In genomic region chr1:165114889-165115285, GRCh38 we compare ENCODE assay signal across 16 cellular contexts.
DNase-seq lines count a peak whose midpoint lies in the region; ATAC-seq, FAIRE-seq and TF ChIP-seq lines count a peak whose summit lies in the region.
"Had no signal": no experiment of that assay in that cellular context is flagged by ENCODE, and none has a peak within 500 bp of the region (broad histone marks: within the 10 kb centered on the region; RNA-seq: fewer than 3 reads in every experiment).

No MANE protein-coding gene starts in this region.

- H3K27ac ChIP-seq in HepG2 (ENCODE audit: extremely low read length, insufficient read depth, low read length): no peak overlapping the region
- H3K27ac ChIP-seq in right lobe of liver: no peak overlapping the region
- no peak overlapping the region for H3K27ac ChIP-seq in GM12878 (ENCODE audit: control insufficient read depth, insufficient read depth)
- H3K27ac ChIP-seq in CD4-positive, alpha-beta T cell (ENCODE audit: low read depth, low read length): no peak overlapping the region
- H3K27ac ChIP-seq: 22Rv1, A549, C4-2B, HL-60 had no signal

- H3K9me3 ChIP-seq in HepG2 (ENCODE audit: low read length): no peaks in the 10 kb centered on the region
- H3K9me3 ChIP-seq in right lobe of liver: no peaks in the 10 kb centered on the region
- no peaks in the 10 kb centered on the region for H3K9me3 ChIP-seq in GM12878 (replicated peaks; ENCODE audit: control insufficient read depth, insufficient read depth, low read length)
- H3K9me3 ChIP-seq in CD4-positive, alpha-beta T cell (ENCODE audit: control insufficient read depth, low read length): no peaks in the 10 kb centered on the region
- H3K9me3 ChIP-seq: A549, HAP-1 had no signal

- no peak overlapping the region for H3K9ac ChIP-seq in HepG2 (ENCODE audit: insufficient read depth, low read depth, low read length)
- no peak overlapping the region for H3K9ac ChIP-seq in GM12878 (ENCODE audit: control insufficient read depth, insufficient read depth, low read length)

- TF ChIP-seq POLR2A in HepG2 (IDR thresholded peaks at IDR 0.05; ENCODE audit: insufficient read depth in 1 of 2, low read depth in 2 of 2, low read length in 2 of 2) (no peak), right lobe of liver (IDR thresholded peaks at IDR 0.05) (no peak), GM12878 (IDR thresholded peaks at IDR 0.05; ENCODE audit: low read depth, low read length) (no peak)

- 34% methylated on average over 6 of the region's 6 CpGs for WGBS in HepG2 (ENCODE audit: low lambda C conversion rate)
- 46% methylated on average over 6 of the region's 6 CpGs for WGBS in right lobe of liver (ENCODE audit: insufficient coverage, low coverage, low lambda C conversion rate, missing lambda C conversion rate)
- WGBS in GM12878 (ENCODE audit: insufficient coverage, insufficient replicate concordance, low lambda C conversion rate, missing lambda C conversion rate): 6% methylated on average over 6 of the region's 6 CpGs

- no peak for ATAC-seq in HepG2
- no peak for ATAC-seq in right lobe of liver
- ATAC-seq in GM12878: no peak
- ATAC-seq in stimulated activated naive B cell treated with anti-CD40 and anti-IgM and Interleukin-4, amounts not matched to agents 10 μg/mL and 1 μg/mL and 100 μg/mL, for 72 hours (replicated peaks): no peak
- ATAC-seq in CD4-positive, alpha-beta T cell (ENCODE audit: poor library complexity): no peak
- ATAC-seq in GM21381 (IDR thresholded peaks at IDR 0.05; ENCODE audit: unreplicated experiment): no peak
- ATAC-seq: CD8-positive, alpha-beta T cell had no signal

- H3K4me1 ChIP-seq in HepG2 (ENCODE audit: insufficient read depth, low read length): no peaks in the 10 kb centered on the region
- no peaks in the 10 kb centered on the region for H3K4me1 ChIP-seq in right lobe of liver
- H3K4me1 ChIP-seq in GM12878 (ENCODE audit: control insufficient read depth, insufficient read depth, low read length): no peaks in the 10 kb centered on the region
- H3K4me1 ChIP-seq: HAP-1 had no signal

- no peak for TF ChIP-seq RAD21 in HepG2 (CRISPR knock-in tag; IDR thresholded peaks at IDR 0.05)
- TF ChIP-seq RAD21 in GM12878 (IDR thresholded peaks at IDR 0.05; ENCODE audit: insufficient read depth, low read depth, low read length): no peak

- in situ Hi-C loops in HepG2 (cut with HindIII; ENCODE audit: extremely low pct_ligation_motif_present, low pct_unique_long_range_greater_than_20kb) (no loop called here), GM12878 (cut with MboI) (no loop called here)

- TF ChIP-seq EP300 in HepG2 (IDR thresholded peaks at IDR 0.05; ENCODE audit: low read depth in 2 of 2, low read length in 2 of 2): no peak
- no peak for TF ChIP-seq EP300 in HepG2 (CRISPR knock-in tag; IDR thresholded peaks at IDR 0.05; ENCODE audit: borderline replicate concordance)
- no peak for TF ChIP-seq EP300 in GM12878 (IDR thresholded peaks at IDR 0.05; ENCODE audit: borderline replicate concordance in 1 of 2, control insufficient read depth in 1 of 2, low read depth in 2 of 2, low read length in 2 of 2)

- H3K79me2 ChIP-seq in HepG2 (ENCODE audit: insufficient read depth, low read length): no peaks in the 10 kb centered on the region
- H3K79me2 ChIP-seq in GM12878 (ENCODE audit: control insufficient read depth, insufficient read depth, low read length): no peaks in the 10 kb centered on the region

- H2AFZ ChIP-seq in HepG2 (ENCODE audit: low read length) (no peak overlapping the region), GM12878 (ENCODE audit: control insufficient read depth, low read depth, low read length) (no peak overlapping the region)

- no peak for DNase-seq in HepG2 (ENCODE audit: low spot score)
- no peak for DNase-seq in right lobe of liver
- DNase-seq in GM12878 (ENCODE audit: low read depth, low spot score): no peak
- no peak for DNase-seq in stimulated activated naive B cell treated with anti-CD40 and anti-IgM and Interleukin-4, amounts not matched to agents 10 μg/mL and 1 μg/mL and 100 μg/mL, for 72 hours
- DNase-seq in cortex of kidney (lab: John Stamatoyannopoulos, UW): no peak
- no peak for DNase-seq in CD4-positive, alpha-beta T cell
- DNase-seq: CD8-positive, alpha-beta T cell; KG1 had no signal

- no TSS peak for BruUV-seq in HepG2 (replicated peaks; lab: Mats Ljungman, UMichigan)
- no TSS peak for BruUV-seq in GM12878 (replicated peaks; lab: Mats Ljungman, UMichigan)

- H3K4me2 ChIP-seq in HepG2 (ENCODE audit: low read depth, low read length) (no peak overlapping the region), GM12878 (ENCODE audit: control insufficient read depth, insufficient read depth) (no peak overlapping the region)
- H3K4me2 ChIP-seq: A549 had no signal

- H4K20me1 ChIP-seq in HepG2 (ENCODE audit: insufficient read depth, low read length) (no peaks in the 10 kb centered on the region), GM12878 (ENCODE audit: control insufficient read depth, insufficient read depth) (no peaks in the 10 kb centered on the region)

- no peaks in the 10 kb centered on the region for H3K4me1 Mint-ChIP-seq in stimulated activated naive B cell treated with anti-CD40 and anti-IgM and Interleukin-4, amounts not matched to agents 10 μg/mL and 1 μg/mL and 100 μg/mL, for 72 hours
- H3K4me1 Mint-ChIP-seq in CD4-positive, alpha-beta T cell (ENCODE audit: low read depth): no peaks in the 10 kb centered on the region
- H3K4me1 Mint-ChIP-seq: IgD-negative memory B cell had no signal

- H3K36me3 Mint-ChIP-seq in stimulated activated naive B cell treated with anti-CD40 and anti-IgM and Interleukin-4, amounts not matched to agents 10 μg/mL and 1 μg/mL and 100 μg/mL, for 72 hours: no peaks in the 10 kb centered on the region
- no peaks in the 10 kb centered on the region for H3K36me3 Mint-ChIP-seq in CD4-positive, alpha-beta T cell (ENCODE audit: low read depth)
- H3K36me3 Mint-ChIP-seq: CD8-positive, alpha-beta T cell; IgD-negative memory B cell had no signal

- H3K9me3 Mint-ChIP-seq in stimulated activated naive B cell treated with anti-CD40 and anti-IgM and Interleukin-4, amounts not matched to agents 10 μg/mL and 1 μg/mL and 100 μg/mL, for 72 hours: no peaks in the 10 kb centered on the region
- H3K9me3 Mint-ChIP-seq in CD4-positive, alpha-beta T cell: peaks cover 2% of the 10 kb centered on the region
- H3K9me3 Mint-ChIP-seq: CD8-positive, alpha-beta T cell; IgD-negative memory B cell had no signal

- POLR2A ChIA-PET in HepG2 (lab: Yijun Ruan, JAX) (no interaction called here), GM12878 (lab: Charles Lee) (no interaction called here)
- POLR2A ChIA-PET in CD4-positive, alpha-beta T cell (lab: Charles Lee): no interaction called here

- H3K4me3 Mint-ChIP-seq in stimulated activated naive B cell treated with anti-CD40 and anti-IgM and Interleukin-4, amounts not matched to agents 10 μg/mL and 1 μg/mL and 100 μg/mL, for 72 hours: no peak overlapping the region
- no peak overlapping the region for H3K4me3 Mint-ChIP-seq in CD4-positive, alpha-beta T cell
- H3K4me3 Mint-ChIP-seq: CD8-positive, alpha-beta T cell; IgD-negative memory B cell had no signal

- H3K36me3 ChIP-seq in HepG2 (replicated peaks in 1 of 2; ENCODE audit: control insufficient read depth in 1 of 2, insufficient read depth in 2 of 2, low read length in 2 of 2) (no peaks in the 10 kb centered on the region), right lobe of liver (no peaks in the 10 kb centered on the region), GM12878 (ENCODE audit: control insufficient read depth in 2 of 2, insufficient read depth in 2 of 2, low read length in 1 of 2) (no peaks in the 10 kb centered on the region)
- H3K36me3 ChIP-seq: HAP-1 had no signal

- no peak for TF ChIP-seq CTCF in HepG2 (CRISPR knock-in tag; IDR thresholded peaks at IDR 0.05)
- no peak for TF ChIP-seq CTCF in right lobe of liver (IDR thresholded peaks at IDR 0.05)
- TF ChIP-seq CTCF in GM12878 (IDR thresholded peaks at IDR 0.05 in 2 of 3, conservative IDR thresholded peaks at IDR 0.05 in 1 of 3; ENCODE audit: control insufficient read depth in 2 of 3, extremely low read depth in 1 of 3, insufficient read depth in 1 of 3, low read depth in 3 of 3, low read length in 3 of 3): no peak
- TF ChIP-seq CTCF in CD4-positive, alpha-beta T cell (IDR thresholded peaks at IDR 0.05): no peak

- H3K27me3 Mint-ChIP-seq in stimulated activated naive B cell treated with anti-CD40 and anti-IgM and Interleukin-4, amounts not matched to agents 10 μg/mL and 1 μg/mL and 100 μg/mL, for 72 hours: peaks cover 49 to 52% of the 10 kb centered on the region in 2 donors
- H3K27me3 Mint-ChIP-seq in CD4-positive, alpha-beta T cell: peaks cover 58% of the 10 kb centered on the region

- RAD21 ChIA-PET in GM12878 (lab: Charles Lee; ENCODE audit: unreplicated experiment): interaction anchor here (1.4 kb wide), 1 partner anchor 15 kb away, joined by 4 read pairs; no protein-coding TSS in a partner anchor

- CTCF ChIA-PET in HepG2 (lab: Yijun Ruan, JAX; ENCODE audit: low intra/inter-chr PET ratio, low total read pairs) (interaction anchor here (1.0 kb wide), 1 partner anchor 24 kb away, joined by 3 read pairs; no protein-coding TSS in a partner anchor), GM12878 (lab: Yijun Ruan, JAX) (interaction anchor here (0.9 to 3.1 kb wide), 13 partner anchors 9 to 1580 kb away, joined by 3 to 25 read pairs (median 3); no protein-coding TSS in a partner anchor)
- CTCF ChIA-PET in CD4-positive, alpha-beta T cell (lab: Charles Lee): no interaction called here

- FAIRE-seq in HepG2 (lab: Jason Lieb, UNC) (no peak), GM12878 (lab: Jason Lieb, UNC) (no peak)
- FAIRE-seq: A549, GM18507 had no signal

- SMC1A ChIA-PET in GM12878 (lab: Charles Lee; ENCODE audit: uncharacterized antibody, unreplicated experiment): interaction anchor here (0.6 to 1.0 kb wide), 2 partner anchors 12 to 68 kb away, joined by 3 read pairs; no protein-coding TSS in a partner anchor

- H3K27me3 ChIP-seq in HepG2 (ENCODE audit: control insufficient read depth in 1 of 2, insufficient read depth in 2 of 2, low read length in 2 of 2): 0 out of 5 replicates have a peak, but pooled peaks cover 0 to 10% of the 10 kb centered on the region in 2 experiments
- peaks cover 0 to 3% of the 10 kb centered on the region in 2 donors for H3K27me3 ChIP-seq in right lobe of liver
- H3K27me3 ChIP-seq in GM12878 (replicated peaks in 1 of 2; ENCODE audit: control insufficient read depth in 2 of 2, insufficient read depth in 2 of 2, low read length in 1 of 2): peaks cover 3 to 6% of the 10 kb centered on the region in 2 experiments; a peak in 2 of 4 replicates
- H3K27me3 ChIP-seq in CD4-positive, alpha-beta T cell (ENCODE audit: control insufficient read depth, insufficient read depth, low read length): peaks cover 17% of the 10 kb centered on the region

- H3K4me3 ChIP-seq in HepG2 (replicated peaks in 1 of 3; ENCODE audit: insufficient read depth in 1 of 3, low read depth in 2 of 3, low read length in 3 of 3): no peak overlapping the region
- H3K4me3 ChIP-seq in right lobe of liver: no peak overlapping the region
- no peak overlapping the region for H3K4me3 ChIP-seq in GM12878
- H3K4me3 ChIP-seq: A549, HAP-1 had no signal

- intact Hi-C loops in HepG2 (cut with micrococcal nuclease; ENCODE audit: unreplicated experiment) (loop anchor here (1.0 to 2.0 kb wide), 3 partner anchors 29 to 478 kb away; no protein-coding TSS in a partner anchor), right lobe of liver (cut with DNase I) (no loop called here), GM12878 (cut with micrococcal nuclease; ENCODE audit: unreplicated experiment) (no loop called here)
- intact Hi-C loops in CD4-positive, alpha-beta T cell (cut with DNase I, micrococcal nuclease): no loop called here

- peak overlapping the region; percentile 1 for H3K27ac Mint-ChIP-seq in stimulated activated naive B cell treated with anti-CD40 and anti-IgM and Interleukin-4, amounts not matched to agents 10 μg/mL and 1 μg/mL and 100 μg/mL, for 72 hours
- no peak overlapping the region for H3K27ac Mint-ChIP-seq in CD4-positive, alpha-beta T cell
- H3K27ac Mint-ChIP-seq: CD8-positive, alpha-beta T cell; IgD-negative memory B cell had no signal

Comparison
In these comparisons a context has a peak if more than half of its experiments do, and no peak if none do; other contexts are left out.
1. Of the 75 proteins assayed by ChIP-seq in both HepG2 and GM12878: peak only in HepG2: none; only in GM12878: BCL3; in both: none; in neither: 74.